ENCODE assay signal across 1 cellular context in the genomic region with DNA sequence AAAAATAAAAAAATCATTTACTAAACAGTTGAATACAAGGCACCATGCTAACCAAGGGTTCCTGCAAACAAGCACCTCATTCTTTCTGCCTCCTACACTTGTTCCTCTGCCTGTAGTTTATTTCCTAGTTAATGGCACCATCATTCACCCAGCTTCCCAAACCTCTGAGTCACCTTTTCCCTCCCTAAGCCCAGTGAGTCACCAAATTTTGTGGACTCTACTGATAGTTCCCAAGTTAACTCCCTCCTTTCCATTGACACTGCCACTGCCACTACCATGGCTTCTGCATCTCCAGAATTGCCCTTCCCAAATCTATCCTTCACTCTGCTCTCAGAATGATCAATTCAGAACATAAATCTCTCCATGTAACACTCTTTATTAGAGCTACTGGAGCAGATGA.
TF ChIP-seq lines count a peak whose summit lies in the region.

No MANE protein-coding gene starts in this region.

TF ChIP-seq in H1, 55 proteins besides CTCF, POLR2A, EP300 and RAD21:
- TF ChIP-seq JUND (IDR thresholded peaks at IDR 0.05; ENCODE audit: low read length), result peak; percentile 37; the same call in 1 of the 2 replicates
- no peak for TF ChIP-seq BRCA1 (IDR thresholded peaks at IDR 0.05; ENCODE audit: low read depth, low read length)
- no peak for TF ChIP-seq TAF1 (IDR thresholded peaks at IDR 0.05; ENCODE audit: low read depth, low read length)
- no peak for TF ChIP-seq TEAD4 (IDR thresholded peaks at IDR 0.05; ENCODE audit: low read depth, low read length)
- TF ChIP-seq GTF2F1 (IDR thresholded peaks at IDR 0.05; ENCODE audit: borderline replicate concordance, low read depth, low read length), result no peak
- no peak for TF ChIP-seq BCL11A (IDR thresholded peaks at IDR 0.05; ENCODE audit: low read depth in 2 of 2, low read length in 2 of 2)
- peak; percentile 51; the same call in 1 of the 2 replicates for TF ChIP-seq BACH1 (IDR thresholded peaks at IDR 0.05; ENCODE audit: low read length)
- TF ChIP-seq SIN3A (conservative IDR thresholded peaks at IDR 0.05 in 1 of 2, IDR thresholded peaks at IDR 0.05 in 1 of 2; ENCODE audit: low read depth in 1 of 2, low read length in 2 of 2), result no peak
TF ChIP-seq in H1: peak in this region for 2.
